In genomic region chr2:223774193-223774592, GRCh38 we compare ENCODE assay signal across 29 cellular contexts.
"Had no signal": no experiment of that assay in that cellular context is flagged by ENCODE, and none has a peak within 500 bp of the region (broad histone marks: within the 10 kb centered on the region; RNA-seq: fewer than 3 reads in every experiment).

No MANE protein-coding gene starts in this region.

- H3K27ac Mint-ChIP-seq: dendritic cell treated with granulocyte-macrophage colony-stimulating factor and Interleukin-4, amounts not matched to agents 40 ng/mL and 50 ng/mL, for 4 days; effector memory CD8-positive, alpha-beta T cell; endodermal cell had no signal

- ATAC-seq: effector memory CD8-positive, alpha-beta T cell; esophagus mucosa; foreskin keratinocyte; gastrocnemius medialis; gastroesophageal sphincter; heart left ventricle; heart right ventricle had no signal

- FAIRE-seq: colon, endometrium, endothelial cell of umbilical vein, frontal cortex had no signal

- DNase-seq: colonic mucosa; cortex of kidney; dermis blood vessel endothelial cell; dorsolateral prefrontal cortex; effector CD4-positive, alpha-beta T cell; effector CD8-positive, alpha-beta T cell; effector memory CD4-positive, alpha-beta T cell; effector memory CD8-positive, alpha-beta T cell; endodermal cell; erythroblast; esophagus squamous epithelium; foreskin fibroblast; foreskin keratinocyte; foreskin melanocyte; gastrocnemius medialis; glutamatergic neuron; head of caudate nucleus; heart left ventricle; heart right ventricle had no signal

- H3K4me3 Mint-ChIP-seq: dendritic cell treated with granulocyte-macrophage colony-stimulating factor and Interleukin-4, amounts not matched to agents 40 ng/mL and 50 ng/mL, for 4 days; effector memory CD8-positive, alpha-beta T cell; endodermal cell had no signal

- H3K4me3 ChIP-seq: colonic mucosa, coronary artery, dorsolateral prefrontal cortex, esophagus muscularis mucosa, esophagus squamous epithelium, gastrocnemius medialis, gastroesophageal sphincter, heart left ventricle, heart right ventricle had no signal

- H3K9me3 ChIP-seq: colonic mucosa, esophagus muscularis mucosa, esophagus squamous epithelium, gastrocnemius medialis, gastroesophageal sphincter, heart left ventricle, heart right ventricle had no signal

- H3K27me3 Mint-ChIP-seq: dendritic cell treated with granulocyte-macrophage colony-stimulating factor and Interleukin-4, amounts not matched to agents 40 ng/mL and 50 ng/mL, for 4 days; effector memory CD8-positive, alpha-beta T cell had no signal

- H3K9me3 Mint-ChIP-seq: dendritic cell treated with granulocyte-macrophage colony-stimulating factor and Interleukin-4, amounts not matched to agents 40 ng/mL and 50 ng/mL, for 4 days; effector memory CD8-positive, alpha-beta T cell; endodermal cell had no signal

- H3K4me1 ChIP-seq: colonic mucosa, esophagus muscularis mucosa, esophagus squamous epithelium, foreskin keratinocyte, gastrocnemius medialis, gastroesophageal sphincter, heart left ventricle, heart right ventricle had no signal

- H3K27ac ChIP-seq: colonic mucosa, coronary artery, dorsolateral prefrontal cortex, epithelial cell of prostate, esophagus muscularis mucosa, esophagus squamous epithelium, foreskin keratinocyte, gastrocnemius medialis, gastroesophageal sphincter, heart left ventricle, heart right ventricle had no signal

- H3K36me3 ChIP-seq: colonic mucosa, esophagus muscularis mucosa, gastrocnemius medialis, gastroesophageal sphincter, heart left ventricle had no signal
